ENCODE assay signal across 1 cellular context in genomic region chr19:32708457-32708856, GRCh38.
TF ChIP-seq lines count a peak whose summit lies in the region.

No MANE protein-coding gene starts in this region.

TF ChIP-seq in K562, 482 proteins besides CTCF, POLR2A, EP300 and RAD21:
- peak; percentile 23 for TF ChIP-seq PRDM10 (IDR thresholded peaks at IDR 0.05; ENCODE audit: partially characterized antibody)
- no peak for TF ChIP-seq TAF9B (IDR thresholded peaks at IDR 0.05; ENCODE audit: partially characterized antibody)
- TF ChIP-seq ZNF512 (tag; IDR thresholded peaks at IDR 0.05): no peak
- peak; percentile 23; the same call in 1 of the 2 replicates for TF ChIP-seq JUND (IDR thresholded peaks at IDR 0.05; ENCODE audit: borderline replicate concordance, low read depth, low read length)
- no peak for TF ChIP-seq JUND (tag; IDR thresholded peaks at IDR 0.05; ENCODE audit: borderline replicate concordance, low read depth, low read length)
- TF ChIP-seq CREBBP (IDR thresholded peaks at IDR 0.05; ENCODE audit: low read depth, low read length): no peak
- TF ChIP-seq ZNF140 (CRISPR knock-in tag; IDR thresholded peaks at IDR 0.05): no peak
- TF ChIP-seq NFE2 (IDR thresholded peaks at IDR 0.05; ENCODE audit: low read depth): 0 out of 2 replicates have a peak, but pooled peaks have one; percentile 19
- no peak for TF ChIP-seq CREM (IDR thresholded peaks at IDR 0.05; ENCODE audit: low read depth)
